Comparison of ENCODE assay signal across 11 cellular contexts in genomic region chr3:11995061-11995460, GRCh38. TPM values are rescaled to one million over a fixed set of nuclear protein-coding genes. Genes with fewer than 3 reads are reported as not detected.
A peak's percentile ranks its signal among the peaks of the same experiment; 100 is the strongest.
DNase-seq lines count a peak whose midpoint lies in the region; TF ChIP-seq lines count a peak whose summit lies in the region.
"Had no signal": no experiment of that assay in that cellular context is flagged by ENCODE, and none has a peak within 500 bp of the region (broad histone marks: within the 10 kb centered on the region; RNA-seq: fewer than 3 reads in every experiment).

No MANE protein-coding gene starts in this region.

- POLR2A ChIA-PET in HEK293T (lab: Yijun Ruan, JAX) = interaction anchor here (1.1 kb wide), 1 partner anchor 9 kb away, joined by 3 read pairs; the partner anchor contains the start of gene SYN2

- H3K9me3 ChIP-seq in BE2C = no peaks in the 10 kb centered on the region; the same call in 1 of the 2 replicates
- H3K9me3 ChIP-seq: uterus had no signal

- no peak overlapping the region for H3K27ac ChIP-seq in VCaP
- H3K27ac ChIP-seq: uterus had no signal

- peak; percentile 77 for DNase-seq in BE2C
- peak; percentile 33 for DNase-seq in HEK293T (ENCODE audit: extremely low spot score)
- DNase-seq in NCI-H345 treated with DMSO at 0.1 percent for 48 hours (lab: John Stamatoyannopoulos, UW; ENCODE audit: unreplicated experiment) = peak; percentile 78
- no peak for DNase-seq in AML-193 (lab: John Stamatoyannopoulos, UW)
- no peak for DNase-seq in glomerular visceral epithelial cell (ENCODE audit: extremely low spot score)
- DNase-seq in superior temporal gyrus (ENCODE audit: extremely low spot score) = no peak
- DNase-seq in NOMO-1 treated with DMSO at 0.1 percent for 48 hours (lab: John Stamatoyannopoulos, UW; ENCODE audit: unreplicated experiment) = no peak
- DNase-seq: activated CD4-positive, alpha-beta memory T cell treated with anti-CD3 and anti-CD28 coated beads for 36 hours; stimulated activated CD4-positive, alpha-beta T cell treated with anti-CD3 and anti-CD28 coated beads, Interleukin-1b, Interleukin-23, amount 100 ng/mL, for 48 hours; uterus had no signal

- CTCF ChIA-PET in HEK293T (lab: Yijun Ruan, JAX) = no interaction called here

- no peaks in the 10 kb centered on the region for H3K36me3 ChIP-seq in BE2C
- H3K36me3 ChIP-seq: uterus had no signal

- H3K4me3 ChIP-seq in BE2C (ENCODE audit: low read depth, low read length) = peak overlapping the region; percentile 16; the same call in 1 of the 2 replicates
- H3K4me3 ChIP-seq: uterus had no signal

- peaks cover 36% of the 10 kb centered on the region for H3K4me1 ChIP-seq in BE2C
- H3K4me1 ChIP-seq: uterus had no signal

- no peak for TF ChIP-seq CTCF in BE2C (IDR thresholded peaks at IDR 0.05; ENCODE audit: low read depth, low read length)
- 0 out of 2 replicates have a peak, but pooled peaks have one; percentile 6 for TF ChIP-seq CTCF in VCaP (conservative IDR thresholded peaks at IDR 0.05)

- H3K27me3 ChIP-seq in BE2C = no peaks in the 10 kb centered on the region
- H3K27me3 ChIP-seq: uterus had no signal

TF ChIP-seq in HEK293T, 16 proteins besides CTCF, POLR2A, EP300 and RAD21:
- TF ChIP-seq PKNOX1 (IDR thresholded peaks at IDR 0.05) (no peak), TARDBP (IDR thresholded peaks at IDR 0.05) (no peak), CTBP1 (IDR thresholded peaks at IDR 0.05; ENCODE audit: borderline replicate concordance) (no peak), L3MBTL2 (conservative IDR thresholded peaks at IDR 0.05) (no peak), ZNF384 (IDR thresholded peaks at IDR 0.05) (no peak), HDGF (IDR thresholded peaks at IDR 0.05; ENCODE audit: borderline replicate concordance) (no peak), ARNT (IDR thresholded peaks at IDR 0.05) (no peak), NFRKB (IDR thresholded peaks at IDR 0.05) (no peak), LEF1 (IDR thresholded peaks at IDR 0.05; ENCODE audit: borderline replicate concordance) (no peak), SP1 (IDR thresholded peaks at IDR 0.05) (no peak), FOXK2 (IDR thresholded peaks at IDR 0.05) (no peak), FOXA1 (IDR thresholded peaks at IDR 0.05) (no peak), ELF4 (IDR thresholded peaks at IDR 0.05) (no peak)
TF ChIP-seq in HEK293T: peak in this region for 0.

RNA-seq across cellular contexts. Expression of gene SYN2, which starts 9.1 kb away (rescaled TPM):
- polyA plus RNA-seq in BE2C (2012; ENCODE audit: insufficient read depth, insufficient read length, low read depth) = 4.9 TPM

Comparison
In these comparisons a context has a peak if more than half of its experiments do, and no peak if none do; other contexts are left out.
1. DNase-seq: peak in BE2C (single experiment), HEK293T (single experiment) and NCI-H345 treated with DMSO at 0.1 percent for 48 hours (single experiment); none in AML-193 (0 of 2), glomerular visceral epithelial cell (single experiment), superior temporal gyrus (single experiment) and NOMO-1 treated with DMSO at 0.1 percent for 48 hours (single experiment).